1 cellular context compared by ENCODE assay signal in genomic region chr11:59012106-59012941, GRCh38.
TF ChIP-seq lines count a peak whose summit lies in the region.

No MANE protein-coding gene starts in this region.

TF ChIP-seq in GM23338, 12 proteins besides CTCF, POLR2A, EP300 and RAD21 (continued from another document):
- TF ChIP-seq, protein P1, sequence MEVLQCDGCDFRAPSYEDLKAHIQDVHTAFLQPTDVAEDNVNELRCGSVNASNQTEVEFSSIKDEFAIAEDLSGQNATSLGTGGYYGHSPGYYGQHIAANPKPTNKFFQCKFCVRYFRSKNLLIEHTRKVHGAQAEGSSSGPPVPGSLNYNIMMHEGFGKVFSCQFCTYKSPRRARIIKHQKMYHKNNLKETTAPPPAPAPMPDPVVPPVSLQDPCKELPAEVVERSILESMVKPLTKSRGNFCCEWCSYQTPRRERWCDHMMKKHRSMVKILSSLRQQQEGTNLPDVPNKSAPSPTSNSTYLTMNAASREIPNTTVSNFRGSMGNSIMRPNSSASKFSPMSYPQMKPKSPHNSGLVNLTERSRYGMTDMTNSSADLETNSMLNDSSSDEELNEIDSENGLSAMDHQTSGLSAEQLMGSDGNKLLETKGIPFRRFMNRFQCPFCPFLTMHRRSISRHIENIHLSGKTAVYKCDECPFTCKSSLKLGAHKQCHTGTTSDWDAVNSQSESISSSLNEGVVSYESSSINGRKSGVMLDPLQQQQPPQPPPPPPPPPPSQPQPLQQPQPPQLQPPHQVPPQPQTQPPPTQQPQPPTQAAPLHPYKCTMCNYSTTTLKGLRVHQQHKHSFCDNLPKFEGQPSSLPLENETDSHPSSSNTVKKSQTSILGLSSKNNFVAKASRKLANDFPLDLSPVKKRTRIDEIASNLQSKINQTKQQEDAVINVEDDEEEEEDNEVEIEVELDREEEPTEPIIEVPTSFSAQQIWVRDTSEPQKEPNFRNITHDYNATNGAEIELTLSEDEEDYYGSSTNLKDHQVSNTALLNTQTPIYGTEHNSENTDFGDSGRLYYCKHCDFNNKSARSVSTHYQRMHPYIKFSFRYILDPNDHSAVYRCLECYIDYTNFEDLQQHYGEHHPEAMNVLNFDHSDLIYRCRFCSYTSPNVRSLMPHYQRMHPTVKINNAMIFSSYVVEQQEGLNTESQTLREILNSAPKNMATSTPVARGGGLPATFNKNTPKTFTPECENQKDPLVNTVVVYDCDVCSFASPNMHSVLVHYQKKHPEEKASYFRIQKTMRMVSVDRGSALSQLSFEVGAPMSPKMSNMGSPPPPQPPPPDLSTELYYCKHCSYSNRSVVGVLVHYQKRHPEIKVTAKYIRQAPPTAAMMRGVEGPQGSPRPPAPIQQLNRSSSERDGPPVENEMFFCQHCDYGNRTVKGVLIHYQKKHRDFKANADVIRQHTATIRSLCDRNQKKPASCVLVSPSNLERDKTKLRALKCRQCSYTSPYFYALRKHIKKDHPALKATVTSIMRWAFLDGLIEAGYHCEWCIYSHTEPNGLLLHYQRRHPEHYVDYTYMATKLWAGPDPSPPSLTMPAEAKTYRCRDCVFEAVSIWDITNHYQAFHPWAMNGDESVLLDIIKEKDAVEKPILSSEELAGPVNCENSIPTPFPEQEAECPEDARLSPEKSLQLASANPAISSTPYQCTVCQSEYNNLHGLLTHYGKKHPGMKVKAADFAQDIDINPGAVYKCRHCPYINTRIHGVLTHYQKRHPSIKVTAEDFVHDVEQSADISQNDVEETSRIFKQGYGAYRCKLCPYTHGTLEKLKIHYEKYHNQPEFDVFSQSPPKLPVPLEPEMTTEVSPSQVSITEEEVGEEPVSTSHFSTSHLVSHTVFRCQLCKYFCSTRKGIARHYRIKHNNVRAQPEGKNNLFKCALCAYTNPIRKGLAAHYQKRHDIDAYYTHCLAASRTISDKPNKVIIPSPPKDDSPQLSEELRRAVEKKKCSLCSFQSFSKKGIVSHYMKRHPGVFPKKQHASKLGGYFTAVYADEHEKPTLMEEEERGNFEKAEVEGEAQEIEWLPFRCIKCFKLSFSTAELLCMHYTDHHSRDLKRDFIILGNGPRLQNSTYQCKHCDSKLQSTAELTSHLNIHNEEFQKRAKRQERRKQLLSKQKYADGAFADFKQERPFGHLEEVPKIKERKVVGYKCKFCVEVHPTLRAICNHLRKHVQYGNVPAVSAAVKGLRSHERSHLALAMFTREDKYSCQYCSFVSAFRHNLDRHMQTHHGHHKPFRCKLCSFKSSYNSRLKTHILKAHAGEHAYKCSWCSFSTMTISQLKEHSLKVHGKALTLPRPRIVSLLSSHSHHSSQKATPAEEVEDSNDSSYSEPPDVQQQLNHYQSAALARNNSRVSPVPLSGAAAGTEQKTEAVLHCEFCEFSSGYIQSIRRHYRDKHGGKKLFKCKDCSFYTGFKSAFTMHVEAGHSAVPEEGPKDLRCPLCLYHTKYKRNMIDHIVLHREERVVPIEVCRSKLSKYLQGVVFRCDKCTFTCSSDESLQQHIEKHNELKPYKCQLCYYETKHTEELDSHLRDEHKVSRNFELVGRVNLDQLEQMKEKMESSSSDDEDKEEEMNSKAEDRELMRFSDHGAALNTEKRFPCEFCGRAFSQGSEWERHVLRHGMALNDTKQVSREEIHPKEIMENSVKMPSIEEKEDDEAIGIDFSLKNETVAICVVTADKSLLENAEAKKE (CRISPR knock-in tag; IDR thresholded peaks at IDR 0.05): no peak
- TF ChIP-seq ZNF114 (CRISPR knock-in tag; IDR thresholded peaks at IDR 0.05) (no peak), EZH2 (IDR thresholded peaks at IDR 0.05; ENCODE audit: low read depth, unreplicated experiment) (no peak), STAT1 (IDR thresholded peaks at IDR 0.05; ENCODE audit: unreplicated experiment) (no peak), ZNF331 (CRISPR knock-in tag; IDR thresholded peaks at IDR 0.05; ENCODE audit: low read depth) (no peak), NANOG (IDR thresholded peaks at IDR 0.05; ENCODE audit: borderline replicate concordance) (no peak), JUNB (IDR thresholded peaks at IDR 0.05; ENCODE audit: unreplicated experiment) (no peak), REST (IDR thresholded peaks at IDR 0.05; ENCODE audit: unreplicated experiment) (no peak), ETS1 (IDR thresholded peaks at IDR 0.05) (no peak), CREB1 (CRISPR knock-in tag; IDR thresholded peaks at IDR 0.05; ENCODE audit: low read depth) (no peak)
